Comparison of ENCODE assay signal across 24 cellular contexts in the genomic region with DNA sequence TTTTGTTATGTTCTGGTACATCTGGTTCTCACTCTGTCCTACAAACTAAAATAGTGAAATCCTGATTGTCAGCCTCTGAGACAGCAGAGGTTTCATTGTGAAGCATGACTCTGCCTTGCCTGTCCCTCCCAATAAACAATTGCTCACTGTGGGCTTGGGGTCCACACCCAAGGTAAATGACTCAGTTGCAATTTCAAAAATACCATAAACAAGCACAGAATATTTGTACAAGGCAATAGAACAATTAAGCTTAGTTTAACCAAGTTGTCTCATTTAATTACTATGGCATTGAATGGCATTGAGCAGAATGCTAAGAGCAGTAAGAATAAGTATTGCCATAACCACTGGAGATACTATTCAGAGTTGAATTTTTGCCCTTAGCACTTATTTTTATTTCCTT.
A peak's percentile ranks its signal among the peaks of the same experiment; 100 is the strongest.
DNase-seq lines count a peak whose midpoint lies in the region; ATAC-seq, FAIRE-seq and TF ChIP-seq lines count a peak whose summit lies in the region.
"Had no signal": no experiment of that assay in that cellular context is flagged by ENCODE, and none has a peak within 500 bp of the region (broad histone marks: within the 10 kb centered on the region; RNA-seq: fewer than 3 reads in every experiment).

No MANE protein-coding gene starts in this region.

- H2AFZ ChIP-seq in keratinocyte (ENCODE audit: control insufficient read depth, low read length): peak overlapping the region; percentile 4

- DNase-seq in AG09319 (ENCODE audit: extremely low read depth, low read depth) (peak; percentile 31), M059J (ENCODE audit: low read depth) (peak; percentile 49), dedifferentiated amniotic fluid mesenchymal stem cell (ENCODE audit: extremely low spot score) (peak; percentile 58), keratinocyte (ENCODE audit: low read depth, low spot score) (peak; percentile 30), GM10248 (ENCODE audit: extremely low spot score) (no peak), activated T-cell treated with anti-CD3 and anti-CD28 coated beads for 4 hours (no peak), anterior cingulate cortex (lab: John Stamatoyannopoulos, UW) (no peak), left ventricle myocardium superior (no peak)
- DNase-seq: activated CD4-positive, alpha-beta T cell treated with anti-CD3 and anti-CD28 coated beads, Interleukin-2, amount 50 U/mL, for 4 hours; activated CD8-positive, alpha-beta memory T cell treated with anti-CD3 and anti-CD28 coated beads, Interleukin-2, amount 50 U/mL, for 48 hours; activated effector memory CD4-positive, alpha-beta T cell treated with anti-CD3 and anti-CD28 coated beads, Interleukin-2, amount 50 U/mL, for 16 hours; adrenal gland; dermis blood vessel endothelial cell; Karpas-422; kidney; NCI-H1105 treated with DMSO at 0.1 percent for 48 hours; NCI-H2029 treated with DMSO at 0.1 percent for 48 hours; NK-92 treated with Interleukin-12 subunit alpha and Interleukin-12 subunit beta, amount 100 ng/mL, for 24 hours; stimulated activated CD8-positive, alpha-beta memory T cell treated with anti-CD3 and anti-CD28 coated beads, Interleukin-4, amount 100 ng/mL, for 48 hours; upper lobe of left lung had no signal

- CTCF ChIA-PET in GM10248 (lab: Yijun Ruan, JAX): interaction anchor here (1.4 to 2.1 kb wide), 2 partner anchors 14 to 86 kb away, joined by 3 to 9 read pairs; no protein-coding TSS in a partner anchor

- intact Hi-C loops in left ventricle myocardium superior (cut with micrococcal nuclease): no loop called here

- dilution Hi-C loops in keratinocyte (cut with MboI; ENCODE audit: extremely low pct_ligation_motif_present, low sequenced_read_pairs): no loop called here

- POLR2A ChIA-PET in GM10248 (lab: Yijun Ruan, JAX): no interaction called here

- H3K4me2 ChIP-seq in keratinocyte (ENCODE audit: control insufficient read depth, extremely low read depth, insufficient read depth, low read depth, low read length): peak overlapping the region; percentile 44

- ATAC-seq in left ventricle myocardium superior: no peak
- ATAC-seq: Panc1 had no signal

- H3K27me3 ChIP-seq in keratinocyte (ENCODE audit: control insufficient read depth, extremely low read depth, insufficient read depth, low read length): no peaks in the 10 kb centered on the region
- H3K27me3 ChIP-seq: adrenal gland, cardiac muscle cell, upper lobe of left lung had no signal

- H3K27ac ChIP-seq in keratinocyte (ENCODE audit: control insufficient read depth, insufficient read depth, low read length): peak overlapping the region; percentile 81
- H3K27ac ChIP-seq: adrenal gland, cardiac muscle cell, upper lobe of left lung had no signal

- TF ChIP-seq CTCF in AG09319 (IDR thresholded peaks at IDR 0.05; ENCODE audit: low read depth, low read length) (no peak), keratinocyte (optimal IDR thresholded peaks at IDR 0.05 in 1 of 3, IDR thresholded peaks at IDR 0.05 in 1 of 3, conservative IDR thresholded peaks at IDR 0.05 in 1 of 3; ENCODE audit: extremely low read depth in 1 of 3, insufficient read depth in 2 of 3, low read length in 3 of 3) (no peak), GM10248 (IDR thresholded peaks at IDR 0.05; ENCODE audit: control extremely low read depth, extremely low read depth, low read depth, missing control alignments) (no peak)

- no peaks in the 10 kb centered on the region for H4K20me1 ChIP-seq in keratinocyte (ENCODE audit: control insufficient read depth, extremely low read depth, insufficient read depth, low read length)

- peaks cover 38% of the 10 kb centered on the region for H3K4me1 ChIP-seq in keratinocyte (ENCODE audit: control insufficient read depth, extremely low read depth, insufficient read depth, low read length)
- H3K4me1 ChIP-seq: adrenal gland, upper lobe of left lung had no signal

- H3K4me3 ChIP-seq in keratinocyte (ENCODE audit: control insufficient read depth in 2 of 3, extremely low read depth in 1 of 3, insufficient read depth in 2 of 3, low read depth in 1 of 3, low read length in 3 of 3): no peak overlapping the region
- H3K4me3 ChIP-seq: adrenal gland, cardiac muscle cell, upper lobe of left lung had no signal

- no peaks in the 10 kb centered on the region for H3K79me2 ChIP-seq in keratinocyte (ENCODE audit: control insufficient read depth, insufficient read depth, low read length)

- FAIRE-seq in keratinocyte (lab: Jason Lieb, UNC): peak; percentile 67
- FAIRE-seq: A204.1, GM12891, kidney had no signal

- H3K9ac ChIP-seq in keratinocyte (ENCODE audit: control insufficient read depth, extremely low read depth, insufficient read depth, low read length): peak overlapping the region; percentile 39

- no peaks in the 10 kb centered on the region for H3K9me3 ChIP-seq in keratinocyte (ENCODE audit: control insufficient read depth, low read depth, low read length)
- H3K9me3 ChIP-seq: adrenal gland, upper lobe of left lung had no signal

- H3K9me1 ChIP-seq in keratinocyte (ENCODE audit: control insufficient read depth, extremely low read depth, insufficient read depth, low read length): no peaks in the 10 kb centered on the region

- no peaks in the 10 kb centered on the region for H3K36me3 ChIP-seq in keratinocyte (ENCODE audit: control insufficient read depth in 2 of 2, extremely low read depth in 1 of 2, insufficient read depth in 2 of 2, low read length in 2 of 2)
- H3K36me3 ChIP-seq: adrenal gland, cardiac muscle cell, upper lobe of left lung had no signal

Comparison
In these comparisons a context has a peak if more than half of its experiments do, and no peak if none do; other contexts are left out.
1. DNase-seq: peak in AG09319 (single experiment), M059J (single experiment), dedifferentiated amniotic fluid mesenchymal stem cell (single experiment) and keratinocyte (single experiment); none in GM10248 (single experiment), activated T-cell treated with anti-CD3 and anti-CD28 coated beads for 4 hours (single experiment), anterior cingulate cortex (0 of 58) and left ventricle myocardium superior (single experiment).